ENCODE assay signal across 34 cellular contexts in genomic region chr1:36638268-36638667, GRCh38.
A peak's percentile ranks its signal among the peaks of the same experiment; 100 is the strongest.
DNase-seq lines count a peak whose midpoint lies in the region; FAIRE-seq and TF ChIP-seq lines count a peak whose summit lies in the region.
"Had no signal": no experiment of that assay in that cellular context is flagged by ENCODE, and none has a peak within 500 bp of the region (broad histone marks: within the 10 kb centered on the region; RNA-seq: fewer than 3 reads in every experiment).

No MANE protein-coding gene starts in this region.

- H3K4me3 ChIP-seq in astrocyte (ENCODE audit: insufficient read depth, low read depth, low read length) (no peak overlapping the region), fibroblast of villous mesenchyme (ENCODE audit: low read depth, low read length) (no peak overlapping the region), smooth muscle cell (no peak overlapping the region), vagina (no peak overlapping the region)
- H3K4me3 ChIP-seq: gastrocnemius medialis, GM12878, hepatocyte, ovary, Peyer's patch, upper lobe of left lung had no signal

- H3K36me3 ChIP-seq in astrocyte (ENCODE audit: insufficient read depth, low read length) (no peaks in the 10 kb centered on the region), smooth muscle cell (ENCODE audit: low read depth) (no peaks in the 10 kb centered on the region), vagina (no peaks in the 10 kb centered on the region)
- H3K36me3 ChIP-seq: gastrocnemius medialis, ovary, Peyer's patch, upper lobe of left lung had no signal

- H3K9ac ChIP-seq in astrocyte (ENCODE audit: low read length), result no peak overlapping the region
- no peak overlapping the region for H3K9ac ChIP-seq in smooth muscle cell (ENCODE audit: low read depth)

- H3K27ac Mint-ChIP-seq in astrocyte (ENCODE audit: unreplicated experiment), result no peak overlapping the region
- H3K27ac Mint-ChIP-seq: activated naive CD4-positive, alpha-beta T cell treated with anti-CD3 and anti-CD28 coated beads, Interleukin-2, amount 50 U/mL, for 24 hours; CD4-positive, CD25-positive, alpha-beta regulatory T cell; dendritic cell treated with granulocyte-macrophage colony-stimulating factor and Interleukin-4, amounts not matched to agents 40 ng/mL and 50 ng/mL, for 4 days; natural killer cell treated with Interleukin-12 subunit alpha and Interleukin-12 subunit beta and Interleukin-15 and Interleukin-18, amount 100 ng/mL, for 72 hours; stimulated activated memory B cell treated with anti-CD40 and anti-IgM and Interleukin-4, amounts not matched to agents 10 μg/mL and 1 μg/mL and 100 μg/mL, for 72 hours had no signal

- H3K27me3 Mint-ChIP-seq in astrocyte (ENCODE audit: low read depth, unreplicated experiment), result peaks cover 32% of the 10 kb centered on the region

- H2AFZ ChIP-seq in astrocyte (ENCODE audit: low read depth, low read length) (no peak overlapping the region), smooth muscle cell (ENCODE audit: low read depth) (no peak overlapping the region)
- H2AFZ ChIP-seq: hepatocyte had no signal

- H3K36me3 Mint-ChIP-seq in astrocyte (ENCODE audit: low read depth, unreplicated experiment), result no peaks in the 10 kb centered on the region
- H3K36me3 Mint-ChIP-seq: activated naive CD4-positive, alpha-beta T cell treated with anti-CD3 and anti-CD28 coated beads, Interleukin-2, amount 50 U/mL, for 24 hours; CD4-positive, CD25-positive, alpha-beta regulatory T cell; natural killer cell treated with Interleukin-12 subunit alpha and Interleukin-12 subunit beta and Interleukin-15 and Interleukin-18, amount 100 ng/mL, for 72 hours; stimulated activated memory B cell treated with anti-CD40 and anti-IgM and Interleukin-4, amounts not matched to agents 10 μg/mL and 1 μg/mL and 100 μg/mL, for 72 hours had no signal

- H4K20me1 ChIP-seq in astrocyte (ENCODE audit: insufficient read depth, low read length) (no peaks in the 10 kb centered on the region), smooth muscle cell (ENCODE audit: low read depth) (no peaks in the 10 kb centered on the region)

- DNase-seq in ELR (ENCODE audit: low read depth) (peak; percentile 37), astrocyte (ENCODE audit: low read depth) (peak; percentile 3), fibroblast of villous mesenchyme (ENCODE audit: low read depth) (peak; percentile 3), smooth muscle cell (lab: John Stamatoyannopoulos, UW; ENCODE audit: unreplicated experiment) (no peak), NCI-H1436 (lab: John Stamatoyannopoulos, UW) (no peak), germinal center (ENCODE audit: low spot score) (no peak), NCI-H82 treated with DMSO at 0.1 percent for 48 hours (lab: John Stamatoyannopoulos, UW; ENCODE audit: unreplicated experiment) (no peak), vagina (ENCODE audit: extremely low spot score in 2 of 2) (no peak)
- DNase-seq: activated T-cell treated with anti-CD3 and anti-CD28 coated beads for 4 hours; AML-193; CD4-positive, CD25-positive, alpha-beta regulatory T cell; central memory CD4-positive, alpha-beta T cell; DND-41; endodermal cell; gastrocnemius medialis; H9; Karpas-422; left colon; mammary epithelial cell; NCI-H1417 treated with DMSO at 0.1 percent for 48 hours; NCI-H2081; NCI-H526; ovary; Peyer's patch; SIG-M5; SW 1271; upper lobe of left lung had no signal

- TF ChIP-seq CTCF in astrocyte (IDR thresholded peaks at IDR 0.05; ENCODE audit: insufficient read depth, low read depth, low read length), result no peak
- no peak for TF ChIP-seq CTCF in fibroblast of villous mesenchyme (IDR thresholded peaks at IDR 0.05; ENCODE audit: insufficient read depth, low read depth, low read length)
- no peak for TF ChIP-seq CTCF in smooth muscle cell (IDR thresholded peaks at IDR 0.05; ENCODE audit: borderline replicate concordance, insufficient read depth, poor library complexity, severe bottlenecking)
- TF ChIP-seq CTCF in vagina (IDR thresholded peaks at IDR 0.05), result no peak

- H3K9me3 ChIP-seq in astrocyte (ENCODE audit: insufficient read depth, low read depth, low read length), result no peaks in the 10 kb centered on the region
- H3K9me3 ChIP-seq in smooth muscle cell (replicated peaks; ENCODE audit: low read depth), result no peaks in the 10 kb centered on the region
- no peaks in the 10 kb centered on the region for H3K9me3 ChIP-seq in vagina
- H3K9me3 ChIP-seq: gastrocnemius medialis, ovary, Peyer's patch, upper lobe of left lung had no signal

- H3K27ac ChIP-seq in astrocyte (ENCODE audit: low read depth, low read length) (no peak overlapping the region), smooth muscle cell (ENCODE audit: low read depth) (no peak overlapping the region), vagina (no peak overlapping the region)
- H3K27ac ChIP-seq: gastrocnemius medialis, hepatocyte, ovary, Peyer's patch, upper lobe of left lung had no signal

- H3K79me2 ChIP-seq in astrocyte (ENCODE audit: insufficient read depth, low read length) (no peaks in the 10 kb centered on the region), smooth muscle cell (ENCODE audit: low read depth) (no peaks in the 10 kb centered on the region)
- H3K79me2 ChIP-seq: hepatocyte had no signal

- 53% methylated on average over 3 of the region's 3 CpGs for WGBS in smooth muscle cell (ENCODE audit: low lambda C conversion rate)

- H3K4me2 ChIP-seq in astrocyte (ENCODE audit: low read length) (no peak overlapping the region), smooth muscle cell (peak overlapping the region; percentile 25)
- H3K4me2 ChIP-seq: hepatocyte had no signal

- no peaks in the 10 kb centered on the region for H3K4me1 ChIP-seq in astrocyte (ENCODE audit: insufficient read depth, low read length)
- H3K4me1 ChIP-seq in smooth muscle cell (ENCODE audit: low read depth), result no peaks in the 10 kb centered on the region
- H3K4me1 ChIP-seq in vagina, result no peaks in the 10 kb centered on the region
- H3K4me1 ChIP-seq: gastrocnemius medialis, Peyer's patch, upper lobe of left lung had no signal

- TF ChIP-seq POLR2A in vagina (IDR thresholded peaks at IDR 0.05), result no peak

- peaks cover 3% of the 10 kb centered on the region for H3K4me1 Mint-ChIP-seq in astrocyte (ENCODE audit: low read depth, unreplicated experiment)
- H3K4me1 Mint-ChIP-seq: activated naive CD4-positive, alpha-beta T cell treated with anti-CD3 and anti-CD28 coated beads, Interleukin-2, amount 50 U/mL, for 24 hours; CD4-positive, CD25-positive, alpha-beta regulatory T cell; endodermal cell; H9; stimulated activated memory B cell treated with anti-CD40 and anti-IgM and Interleukin-4, amounts not matched to agents 10 μg/mL and 1 μg/mL and 100 μg/mL, for 72 hours had no signal

- H3K27me3 ChIP-seq in astrocyte (ENCODE audit: insufficient read depth, low read length) (no peaks in the 10 kb centered on the region), smooth muscle cell (ENCODE audit: low read depth) (peaks cover 13% of the 10 kb centered on the region), vagina (no peaks in the 10 kb centered on the region)
- H3K27me3 ChIP-seq: gastrocnemius medialis, hepatocyte, ovary, Peyer's patch, upper lobe of left lung had no signal

- H3K4me3 Mint-ChIP-seq in astrocyte (ENCODE audit: unreplicated experiment), result no peak overlapping the region
- H3K4me3 Mint-ChIP-seq: activated naive CD4-positive, alpha-beta T cell treated with anti-CD3 and anti-CD28 coated beads, Interleukin-2, amount 50 U/mL, for 24 hours; dendritic cell treated with granulocyte-macrophage colony-stimulating factor and Interleukin-4, amounts not matched to agents 40 ng/mL and 50 ng/mL, for 4 days; endodermal cell; H9; natural killer cell treated with Interleukin-12 subunit alpha and Interleukin-12 subunit beta and Interleukin-15 and Interleukin-18, amount 100 ng/mL, for 72 hours; stimulated activated memory B cell treated with anti-CD40 and anti-IgM and Interleukin-4, amounts not matched to agents 10 μg/mL and 1 μg/mL and 100 μg/mL, for 72 hours had no signal

- H3F3A ChIP-seq in smooth muscle cell (ENCODE audit: low read depth), result no peaks in the 10 kb centered on the region

- intact Hi-C loops in vagina (cut with DNase I), result no loop called here

- no peaks in the 10 kb centered on the region for H3K9me3 Mint-ChIP-seq in astrocyte (ENCODE audit: unreplicated experiment)
- H3K9me3 Mint-ChIP-seq: activated naive CD4-positive, alpha-beta T cell treated with anti-CD3 and anti-CD28 coated beads, Interleukin-2, amount 50 U/mL, for 24 hours; dendritic cell treated with granulocyte-macrophage colony-stimulating factor and Interleukin-4, amounts not matched to agents 40 ng/mL and 50 ng/mL, for 4 days; endodermal cell; H9; natural killer cell treated with Interleukin-12 subunit alpha and Interleukin-12 subunit beta and Interleukin-15 and Interleukin-18, amount 100 ng/mL, for 72 hours; stimulated activated memory B cell treated with anti-CD40 and anti-IgM and Interleukin-4, amounts not matched to agents 10 μg/mL and 1 μg/mL and 100 μg/mL, for 72 hours had no signal

- FAIRE-seq in astrocyte (lab: Jason Lieb, UNC), result no peak
- FAIRE-seq: D721Med, GM12878 had no signal

Comparison
In these comparisons a context has a peak if more than half of its experiments do, and no peak if none do; other contexts are left out.
1. DNase-seq: peak in ELR (single experiment), astrocyte (single experiment) and fibroblast of villous mesenchyme (single experiment); none in smooth muscle cell (single experiment), NCI-H1436 (single experiment), germinal center (single experiment), NCI-H82 treated with DMSO at 0.1 percent for 48 hours (single experiment) and vagina (0 of 2).